Comparison of ENCODE assay signal across 11 cellular contexts in the genomic region with DNA sequence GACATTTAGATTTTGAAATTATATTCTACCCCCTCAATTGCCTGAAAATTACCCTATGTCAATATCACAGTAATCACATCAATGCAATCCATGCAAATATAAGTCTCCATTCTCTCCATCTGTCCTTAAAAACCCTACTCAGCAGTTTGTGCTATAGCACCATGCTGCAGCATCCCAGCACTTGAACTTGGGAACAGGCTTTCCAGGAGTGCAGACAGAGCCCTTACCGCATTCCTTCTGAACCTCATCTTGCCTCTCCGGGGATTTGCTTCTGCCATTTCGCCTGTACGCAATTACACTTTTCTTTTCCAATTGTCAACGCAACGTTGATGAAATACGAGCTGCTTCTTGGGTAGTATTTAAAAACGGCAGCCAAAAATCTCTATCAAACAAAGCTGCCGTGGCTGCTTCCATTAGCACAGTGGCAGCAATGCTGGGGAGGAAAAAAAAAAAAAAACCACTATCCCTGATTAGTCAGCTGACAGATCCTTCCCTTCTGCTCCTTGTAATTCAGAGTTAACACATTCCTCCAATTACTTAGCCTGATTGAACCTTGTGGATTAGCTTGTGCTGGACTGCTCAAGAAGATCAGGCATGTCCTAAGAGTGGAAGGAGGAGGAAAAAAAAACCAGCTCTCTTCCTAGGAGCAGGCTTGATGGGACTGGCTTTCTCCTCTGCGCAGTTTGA.
DNase-seq lines count a peak whose midpoint lies in the region; ATAC-seq and TF ChIP-seq lines count a peak whose summit lies in the region.
"Had no signal": no experiment of that assay in that cellular context is flagged by ENCODE, and none has a peak within 500 bp of the region (broad histone marks: within the 10 kb centered on the region; RNA-seq: fewer than 3 reads in every experiment).

No MANE protein-coding gene starts in this region.

- no peak for TF ChIP-seq CTCF in GM13976 (IDR thresholded peaks at IDR 0.05; ENCODE audit: borderline replicate concordance, control extremely low read depth, extremely low read depth, insufficient read depth, missing control alignments)
- TF ChIP-seq CTCF in foreskin fibroblast (IDR thresholded peaks at IDR 0.05; ENCODE audit: low read depth, low read length): no peak

- peaks cover 16% of the 10 kb centered on the region for H3K4me1 ChIP-seq in HUES48 (ENCODE audit: control insufficient read depth, insufficient read depth, low read length)
- H3K4me1 ChIP-seq: body of pancreas had no signal

- ATAC-seq in GM19452 (IDR thresholded peaks at IDR 0.05; ENCODE audit: unreplicated experiment): no peak
- no peak for ATAC-seq in SK-N-SH treated with all-trans-retinoic acid at 6 μM for 48 hours
- ATAC-seq: body of pancreas had no signal

- DNase-seq in astrocyte of the hippocampus (ENCODE audit: low read depth, low spot score) (peak; percentile 37), iPS-NIHi11 (ENCODE audit: low spot score) (peak; percentile 7), skeletal muscle cell (ENCODE audit: low read depth) (no peak), GM13976 (ENCODE audit: low spot score) (no peak), foreskin fibroblast (no peak)
- DNase-seq: body of pancreas, DMS153, NCI-H1048 had no signal

- H3K27ac ChIP-seq in HUES48 (ENCODE audit: low read depth, low read length): no peak overlapping the region
- H3K27ac ChIP-seq: body of pancreas had no signal

- in situ Hi-C loops in GM13976 (cut with MboI; ENCODE audit: low sequenced_read_pairs, unreplicated experiment): no loop called here

- H3K9ac ChIP-seq in HUES48 (ENCODE audit: low read depth, low read length): peak overlapping the region; percentile 50

- no peaks in the 10 kb centered on the region for H3K36me3 ChIP-seq in HUES48 (ENCODE audit: control insufficient read depth, insufficient read depth, low read length)

- H3K9me3 ChIP-seq in HUES48 (ENCODE audit: control insufficient read depth, insufficient read depth, low read length): no peaks in the 10 kb centered on the region
- H3K9me3 ChIP-seq: body of pancreas had no signal

- H3K27me3 ChIP-seq in HUES48 (ENCODE audit: control insufficient read depth, insufficient read depth, low read length): no peaks in the 10 kb centered on the region
- H3K27me3 ChIP-seq: body of pancreas had no signal

- peak overlapping the region; percentile 55 for H3K4me3 ChIP-seq in HUES48 (ENCODE audit: low read depth, low read length)
- peak overlapping the region; percentile 11 for H3K4me3 ChIP-seq in skeletal muscle cell (ENCODE audit: low read depth, low read length)
- no peak overlapping the region for H3K4me3 ChIP-seq in foreskin fibroblast (ENCODE audit: low read depth in 1 of 2, low read length in 2 of 2)
- H3K4me3 ChIP-seq: body of pancreas had no signal

TF ChIP-seq in SK-N-SH treated with all-trans-retinoic acid at 6 μM for 48 hours, 23 proteins besides CTCF, POLR2A, EP300 and RAD21:
- TF ChIP-seq ZFP30 (CRISPR knock-in tag; IDR thresholded peaks at IDR 0.05) (no peak), POU6F1 (CRISPR knock-in tag; IDR thresholded peaks at IDR 0.05; ENCODE audit: borderline replicate concordance, low read depth) (no peak)

Comparison
In these comparisons a context has a peak if more than half of its experiments do, and no peak if none do; other contexts are left out.
1. H3K4me3 ChIP-seq: peak in HUES48 (single experiment) and skeletal muscle cell (single experiment); none in foreskin fibroblast (0 of 2).
2. DNase-seq: peak in astrocyte of the hippocampus (single experiment) and iPS-NIHi11 (single experiment); none in skeletal muscle cell (single experiment), GM13976 (single experiment) and foreskin fibroblast (0 of 2).